In the genomic region with DNA sequence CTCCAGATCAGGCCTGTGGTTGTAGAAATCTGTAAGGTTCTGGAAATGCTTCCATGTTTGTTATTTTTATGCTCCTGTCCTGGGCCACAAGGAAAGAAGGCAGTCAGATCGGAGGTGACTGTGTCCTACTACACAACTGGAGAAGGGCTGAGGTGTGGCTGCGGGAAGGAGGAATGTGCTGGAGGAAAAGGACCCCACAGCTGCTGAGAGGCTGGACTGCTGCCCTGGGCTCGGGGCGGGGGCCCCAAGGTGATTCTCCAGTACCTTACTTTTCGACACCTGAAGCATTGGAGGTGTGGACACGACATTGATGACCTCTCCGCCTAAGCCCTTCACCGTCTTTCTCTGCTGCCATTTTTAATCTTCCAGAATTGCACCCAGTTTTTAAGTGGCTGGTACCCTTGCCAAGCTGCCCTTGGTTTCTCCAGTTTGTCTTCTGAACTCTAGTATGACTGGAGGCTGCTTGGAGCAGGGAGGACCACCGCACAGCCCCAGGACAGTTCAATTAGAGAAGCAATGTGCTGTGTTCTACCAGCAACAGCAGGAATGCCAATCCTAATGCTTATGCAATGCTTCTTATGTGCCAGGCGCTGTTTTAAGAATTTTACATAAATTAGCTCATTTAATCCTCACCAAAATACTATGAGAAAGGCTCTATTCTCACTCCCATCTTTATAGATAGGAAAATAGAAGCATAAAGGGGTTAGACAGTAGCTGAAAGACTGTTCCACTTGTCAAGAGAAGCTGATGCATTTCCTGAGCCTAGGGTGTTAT, we compare ENCODE assay signal across 17 cellular contexts. TPM values are rescaled to one million over a fixed set of nuclear protein-coding genes. Genes with fewer than 3 reads are reported as not detected.
DNase-seq lines count a peak whose midpoint lies in the region; ATAC-seq and TF ChIP-seq lines count a peak whose summit lies in the region.
"Had no signal": no experiment of that assay in that cellular context is flagged by ENCODE, and none has a peak within 500 bp of the region (broad histone marks: within the 10 kb centered on the region; RNA-seq: fewer than 3 reads in every experiment).

No MANE protein-coding gene starts in this region.

- H3K4me2 ChIP-seq in fibroblast of lung (ENCODE audit: extremely low read depth, insufficient read depth, low read length) (no peak overlapping the region), trophoblast cell (ENCODE audit: low read length) (no peak overlapping the region)

- POLR2A ChIA-PET in Panc1 (lab: Charles Lee): no interaction called here

- no peak overlapping the region for H3K4me3 Mint-ChIP-seq in Calu3 (ENCODE audit: low read depth, unreplicated experiment)
- H3K4me3 Mint-ChIP-seq: activated naive CD8-positive, alpha-beta T cell treated with anti-CD3 and anti-CD28 coated beads, Interleukin-2, amount 10 ng/mL, durations not matched to agents 7 days and 5 days; activated T-cell treated with anti-CD3 and anti-CD28 coated beads, Interleukin-2, amount 50 U/mL, for 24 hours; central memory CD8-positive, alpha-beta T cell; mesothelial cell of epicardium had no signal

- H2BK120ac ChIP-seq in trophoblast cell (ENCODE audit: insufficient read depth, low read length, poor library complexity): peak overlapping the region; percentile 57

- H3K27ac Mint-ChIP-seq in Calu3 (ENCODE audit: unreplicated experiment): peak overlapping the region; percentile 51
- H3K27ac Mint-ChIP-seq: activated naive CD8-positive, alpha-beta T cell treated with anti-CD3 and anti-CD28 coated beads, Interleukin-2, amount 10 ng/mL, durations not matched to agents 7 days and 5 days; activated T-cell treated with anti-CD3 and anti-CD28 coated beads, Interleukin-2, amount 50 U/mL, for 24 hours had no signal

- H3K27me3 ChIP-seq in Panc1 (ENCODE audit: control insufficient read depth, insufficient read depth, low read length) (no peaks in the 10 kb centered on the region), fibroblast of lung (ENCODE audit: control insufficient read depth, insufficient read depth, low read length) (peaks cover 4% of the 10 kb centered on the region), trophoblast cell (ENCODE audit: insufficient read depth, low read length) (no peaks in the 10 kb centered on the region)

- H3K9me3 ChIP-seq in Panc1 (ENCODE audit: control insufficient read depth, insufficient read depth, low read depth, low read length) (no peaks in the 10 kb centered on the region), fibroblast of lung (ENCODE audit: control insufficient read depth, insufficient read depth, low read depth, low read length) (no peaks in the 10 kb centered on the region), trophoblast cell (ENCODE audit: insufficient read depth, low read depth, low read length) (peaks cover 9% of the 10 kb centered on the region)

- H2AK5ac ChIP-seq in trophoblast cell (ENCODE audit: low read length): peak overlapping the region; percentile 42

- CTCF ChIA-PET in Calu3 (lab: Charles Lee) (interaction anchor here (1.0 kb wide), 1 partner anchor 10 kb away, joined by 3 read pairs; no protein-coding TSS in a partner anchor), Panc1 (lab: Charles Lee) (no interaction called here)

- intact Hi-C loops in Calu3 (cut with micrococcal nuclease; ENCODE audit: unreplicated experiment) (no loop called here), Panc1 (cut with micrococcal nuclease; ENCODE audit: unreplicated experiment) (no loop called here), posterior vena cava (cut with DNase I) (no loop called here)

- no peaks in the 10 kb centered on the region for H3K27me3 Mint-ChIP-seq in Calu3 (ENCODE audit: unreplicated experiment)

- WGBS in trophoblast cell (ENCODE audit: extremely low coverage, insufficient coverage, insufficient read length): no CpG with 5 or more reads among the region's 10 CpGs

- no peak overlapping the region for H4K8ac ChIP-seq in trophoblast cell (ENCODE audit: low read depth, low read length)

- H4K91ac ChIP-seq in trophoblast cell (ENCODE audit: low read depth, low read length): peak overlapping the region; percentile 45

- DNase-seq in Calu3 (no peak), Panc1 (ENCODE audit: low read depth, low spot score) (no peak), fibroblast of lung (ENCODE audit: low read depth in 2 of 2) (peak; percentile 30 to 41), trophoblast cell (no peak), posterior vena cava (ENCODE audit: low spot score) (no peak)
- DNase-seq in central memory CD4-positive, alpha-beta T cell: no peak
- DNase-seq: activated CD4-positive, alpha-beta T cell treated with anti-CD3 and anti-CD28 coated beads, Interleukin-2, amount 50 U/mL, for 4 hours; activated naive CD8-positive, alpha-beta T cell treated with anti-CD3 and anti-CD28 coated beads, Interleukin-2, amount 10 ng/mL, durations not matched to agents 7 days and 5 days; activated T-cell treated with anti-CD3 and anti-CD28 coated beads, Interleukin-2, amount 50 U/mL, for 24 hours; Karpas-422; NCI-H1417; SIG-M5; stimulated activated naive CD4-positive, alpha-beta T cell treated with Interleukin-2 at 50 U/mL for 16 hours had no signal

- peaks cover 14% of the 10 kb centered on the region for H3K79me1 ChIP-seq in trophoblast cell (ENCODE audit: low read length)

- peaks cover 49% of the 10 kb centered on the region for H3K4me1 Mint-ChIP-seq in Calu3 (ENCODE audit: low read depth, unreplicated experiment)

- peak overlapping the region; percentile 27 for H2BK5ac ChIP-seq in trophoblast cell (ENCODE audit: low read depth, low read length, poor library complexity)

- H2AFZ ChIP-seq in fibroblast of lung (ENCODE audit: low read length): no peak overlapping the region
- H2AFZ ChIP-seq in trophoblast cell (ENCODE audit: insufficient read depth, low read length, poor library complexity): no peak overlapping the region

- peak overlapping the region; percentile 70 for H2BK12ac ChIP-seq in trophoblast cell (ENCODE audit: low read length)

- H3K36me3 ChIP-seq in Panc1 (ENCODE audit: control insufficient read depth, insufficient read depth, low read length) (no peaks in the 10 kb centered on the region), fibroblast of lung (ENCODE audit: control insufficient read depth, insufficient read depth, low read length) (no peaks in the 10 kb centered on the region), trophoblast cell (ENCODE audit: control insufficient read depth in 1 of 2, insufficient read depth in 2 of 2, low read length in 2 of 2) (no peaks in the 10 kb centered on the region)

- peak overlapping the region; percentile 76 for H3K27ac ChIP-seq in Panc1 (ENCODE audit: low read length)
- peak overlapping the region; percentile 44 for H3K27ac ChIP-seq in fibroblast of lung (ENCODE audit: insufficient read depth, low read length)
- H3K27ac ChIP-seq in trophoblast cell (ENCODE audit: low read depth, low read length): peak overlapping the region; percentile 61

- no peak overlapping the region for H3K4me3 ChIP-seq in Panc1 (ENCODE audit: low read depth in 2 of 2, low read length in 2 of 2)
- H3K4me3 ChIP-seq in fibroblast of lung (replicated peaks in 1 of 4; ENCODE audit: control extremely low read depth in 1 of 4, insufficient read depth in 1 of 4, low read depth in 3 of 4, low read length in 4 of 4): no peak overlapping the region
- no peak overlapping the region for H3K4me3 ChIP-seq in trophoblast cell (ENCODE audit: low read depth, low read length)

- H3K9ac ChIP-seq in fibroblast of lung (ENCODE audit: insufficient read depth, low read length) (no peak overlapping the region), trophoblast cell (ENCODE audit: low read length) (no peak overlapping the region)

- H3K9me3 Mint-ChIP-seq in Calu3 (ENCODE audit: low read depth, unreplicated experiment): no peaks in the 10 kb centered on the region
- H3K9me3 Mint-ChIP-seq: activated naive CD8-positive, alpha-beta T cell treated with anti-CD3 and anti-CD28 coated beads, Interleukin-2, amount 10 ng/mL, durations not matched to agents 7 days and 5 days; activated T-cell treated with anti-CD3 and anti-CD28 coated beads, Interleukin-2, amount 50 U/mL, for 24 hours; central memory CD8-positive, alpha-beta T cell; mesothelial cell of epicardium had no signal

- in situ Hi-C loops in Panc1 (cut with HindIII; ENCODE audit: low pct_unique_long_range_greater_than_20kb, low sequenced_read_pairs): no loop called here

- no TSS peak for BruUV-seq in Calu3 (replicated peaks; lab: Mats Ljungman, UMichigan)
- BruUV-seq in Panc1 (replicated peaks; lab: Mats Ljungman, UMichigan): no TSS peak

- H4K20me1 ChIP-seq in fibroblast of lung (ENCODE audit: control insufficient read depth, extremely low read depth, insufficient read depth, low read length): no peaks in the 10 kb centered on the region

- H3K18ac ChIP-seq in trophoblast cell (ENCODE audit: low read length): no peak overlapping the region

- no peaks in the 10 kb centered on the region for H3K79me2 ChIP-seq in fibroblast of lung (ENCODE audit: control insufficient read depth, insufficient read depth, low read length)
- H3K79me2 ChIP-seq in trophoblast cell (ENCODE audit: control insufficient read depth, insufficient read depth, low read length, poor library complexity): no peaks in the 10 kb centered on the region

- TF ChIP-seq CTCF in Calu3 (IDR thresholded peaks at IDR 0.05; ENCODE audit: unreplicated experiment) (no peak), Panc1 (IDR thresholded peaks at IDR 0.05) (no peak), fibroblast of lung (conservative IDR thresholded peaks at IDR 0.05 in 1 of 2, IDR thresholded peaks at IDR 0.05 in 1 of 2; ENCODE audit: low read depth in 1 of 2, low read length in 2 of 2) (no peak)

- H3K14ac ChIP-seq in trophoblast cell (ENCODE audit: low read length): peak overlapping the region; percentile 27

- no peak overlapping the region for H3K4ac ChIP-seq in trophoblast cell (ENCODE audit: low read depth, low read length)

- no peak for ATAC-seq in Panc1
- no peak for ATAC-seq in GM18909 (IDR thresholded peaks at IDR 0.05; ENCODE audit: poor library complexity, unreplicated experiment)
- no peak for ATAC-seq in GM19455 (IDR thresholded peaks at IDR 0.05; ENCODE audit: unreplicated experiment)

- H4K12ac ChIP-seq in trophoblast cell (ENCODE audit: low read depth, low read length): no peak overlapping the region

- H3K4me1 ChIP-seq in Panc1 (ENCODE audit: control insufficient read depth, insufficient read depth, low read length): peaks cover 32% of the 10 kb centered on the region
- H3K4me1 ChIP-seq in fibroblast of lung (ENCODE audit: control insufficient read depth, extremely low read depth, insufficient read depth, low read length): peaks cover 19% of the 10 kb centered on the region
- H3K4me1 ChIP-seq in trophoblast cell (ENCODE audit: control insufficient read depth in 1 of 2, insufficient read depth in 2 of 2, low read length in 2 of 2): peaks cover 22 to 29% of the 10 kb centered on the region in 2 experiments

- no peak overlapping the region for H3K23ac ChIP-seq in trophoblast cell (ENCODE audit: low read length)

- peaks cover 4% of the 10 kb centered on the region for H3K36me3 Mint-ChIP-seq in Calu3 (ENCODE audit: insufficient read depth, unreplicated experiment)
- H3K36me3 Mint-ChIP-seq: activated naive CD8-positive, alpha-beta T cell treated with anti-CD3 and anti-CD28 coated beads, Interleukin-2, amount 10 ng/mL, durations not matched to agents 7 days and 5 days; mesothelial cell of epicardium had no signal

RNA-seq across cellular contexts. Expression of gene ANKRD33B, which starts 13.5 kb away (rescaled TPM):
- total RNA-seq in Calu3 (2022): 2.9 and 3.6 TPM in 2 replicates
- total RNA-seq in Panc1 (2021; ENCODE audit: unreplicated experiment): 19.1 TPM
- polyA plus RNA-seq in Panc1 (2012; ENCODE audit: insufficient read length): 7.7 TPM
- 4.1 and 7.8 TPM in 2 replicates for total RNA-seq in fibroblast of lung
- 5.0 and 7.7 TPM in 2 replicates for polyA plus RNA-seq in fibroblast of lung
- 5.4 and 8.2 TPM in 2 replicates for polyA plus RNA-seq in fibroblast of lung (2012)
- 27.0 and 38.2 TPM in 2 replicates for polyA minus RNA-seq in fibroblast of lung (ENCODE audit: low replicate concordance)
- polyA plus RNA-seq in trophoblast cell (2013): 11.4 and 11.6 TPM in 2 replicates
- total RNA-seq in posterior vena cava: 1 to 10 TPM; 3.3 to 3.9 TPM

Comparison
In these comparisons a context has a peak if more than half of its experiments do, and no peak if none do; other contexts are left out.
1. DNase-seq: peak in fibroblast of lung (2 of 2); none in Calu3 (single experiment), Panc1 (single experiment), trophoblast cell (0 of 2), posterior vena cava (single experiment) and central memory CD4-positive, alpha-beta T cell (single experiment).
2. Peak in every context shown above with its lines, with median percentiles within 50 percentile points of each other: H3K27ac ChIP-seq.